Comparison of ENCODE assay signal across 22 cellular contexts in the genomic region with DNA sequence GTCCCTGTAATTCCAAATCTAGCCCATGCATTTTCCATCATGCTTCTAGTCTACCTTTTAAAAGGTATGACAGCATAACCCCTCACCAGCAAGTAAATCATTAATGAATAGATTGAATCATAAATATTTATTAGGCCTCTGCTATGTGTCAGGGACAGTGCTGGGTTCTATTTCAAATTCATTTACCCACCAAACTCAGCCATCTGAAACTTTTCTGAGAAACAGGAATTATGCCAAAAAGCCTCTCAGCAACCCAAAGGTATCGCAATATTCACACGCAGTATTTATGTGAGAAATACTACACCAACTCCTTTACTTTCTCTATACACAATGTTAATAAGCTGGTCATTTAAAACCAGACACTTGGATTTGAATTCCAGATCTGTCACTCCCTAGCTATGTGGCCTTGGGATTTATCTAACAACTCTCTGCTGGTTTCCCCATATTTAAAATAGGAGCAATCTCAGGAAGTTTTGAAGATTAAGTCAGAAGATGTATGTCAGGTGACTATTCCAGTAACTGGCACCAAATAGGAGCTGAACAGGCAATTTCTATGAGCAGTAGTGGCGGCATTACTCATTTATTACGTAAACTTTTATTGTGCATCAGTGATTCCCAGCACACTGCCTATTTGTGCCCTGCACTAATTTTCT.
DNase-seq lines count a peak whose midpoint lies in the region; ATAC-seq and TF ChIP-seq lines count a peak whose summit lies in the region.
"Had no signal": no experiment of that assay in that cellular context is flagged by ENCODE, and none has a peak within 500 bp of the region (broad histone marks: within the 10 kb centered on the region; RNA-seq: fewer than 3 reads in every experiment).

No MANE protein-coding gene starts in this region.

- no peak overlapping the region for H3K23ac ChIP-seq in mesenchymal stem cell (ENCODE audit: low read length in 2 of 2)

- no peak overlapping the region for H2BK12ac ChIP-seq in mesenchymal stem cell (ENCODE audit: low read length in 2 of 2)

- POLR2A ChIA-PET in PC-3 (lab: Charles Lee; ENCODE audit: unreplicated experiment) = no interaction called here

- no peak overlapping the region for H2AFZ ChIP-seq in PC-3 (ENCODE audit: low read length)
- H2AFZ ChIP-seq in mesenchymal stem cell (ENCODE audit: low read depth, low read length) = no peak overlapping the region

- no peaks in the 10 kb centered on the region for H3K9me2 ChIP-seq in PC-3 (replicated peaks; ENCODE audit: low read length)

- H2AK5ac ChIP-seq in mesenchymal stem cell (ENCODE audit: low read length, severe bottlenecking) = no peak overlapping the region

- H4K8ac ChIP-seq in mesenchymal stem cell (ENCODE audit: low read length) = no peak overlapping the region

- H3K4me3 ChIP-seq in PC-3 (ENCODE audit: low read length) (no peak overlapping the region), mesenchymal stem cell (ENCODE audit: insufficient read depth in 1 of 2, low read depth in 1 of 2, low read length in 2 of 2) (no peak overlapping the region), ovary (no peak overlapping the region)
- H3K4me3 ChIP-seq: dorsolateral prefrontal cortex, left lung, SJSA1 had no signal

- no peak overlapping the region for H2BK5ac ChIP-seq in mesenchymal stem cell (ENCODE audit: low read depth, low read length, poor library complexity, severe bottlenecking)

- no peaks in the 10 kb centered on the region for H3K79me2 ChIP-seq in PC-3 (ENCODE audit: low read length)

- no peak overlapping the region for H3K18ac ChIP-seq in mesenchymal stem cell (ENCODE audit: low read depth in 1 of 2, low read length in 2 of 2)

- 91% methylated on average over 4 of the region's 4 CpGs for WGBS in mesenchymal stem cell
- 44 to 60% (median 54%) methylated on average over 4 of the region's 4 CpGs for WGBS in ovary, 3 donors

- H3K27ac Mint-ChIP-seq in stimulated activated effector memory CD8-positive, alpha-beta T cell treated with anti-CD3 and anti-CD28 coated beads, Interleukin-12 subunit alpha, Interleukin-12 subunit beta, amount 100 ng/mL, for 72 hours = no peak overlapping the region
- H3K27ac Mint-ChIP-seq: CD4-positive, CD25-positive, alpha-beta regulatory T cell had no signal

- peak; percentile 61 for DNase-seq in Caki2 (ENCODE audit: low read depth)
- peak; percentile 11 for DNase-seq in PC-3
- peak; percentile 34 for DNase-seq in mesenchymal stem cell
- no peak for DNase-seq in stimulated activated effector memory CD8-positive, alpha-beta T cell treated with anti-CD3 and anti-CD28 coated beads, Interleukin-12 subunit alpha, Interleukin-12 subunit beta, amount 100 ng/mL, for 72 hours (ENCODE audit: low spot score in 2 of 2)
- no peak for DNase-seq in UCSD-AML1 (lab: John Stamatoyannopoulos, UW; ENCODE audit: unreplicated experiment)
- DNase-seq in ovary = no peak
- no peak for DNase-seq in LoVo (ENCODE audit: low spot score)
- DNase-seq: activated CD4-positive, alpha-beta T cell treated with anti-CD3 and anti-CD28 coated beads, Interleukin-2, amount 50 U/mL, for 1 hour; activated CD8-positive, alpha-beta memory T cell treated with anti-CD3 and anti-CD28 coated beads, Interleukin-2, amount 50 U/mL, for 48 hours; activated effector memory CD4-positive, alpha-beta T cell treated with Interleukin-2 at 50 U/mL for 16 hours; CD4-positive, CD25-positive, alpha-beta regulatory T cell; central memory CD4-positive, alpha-beta T cell; DMS 273 treated with DMSO at 0.1 percent for 48 hours; dorsolateral prefrontal cortex; left lung; NCI-H1048; NCI-H2081; stimulated activated CD4-positive, alpha-beta T cell treated with anti-CD3 and anti-CD28 coated beads, Interleukin-12 subunit alpha, Interleukin-12 subunit beta, amount 100 ng/mL, for 4 hours; WERI-Rb-1 had no signal

- H3K9ac ChIP-seq in PC-3 (ENCODE audit: low read length) (no peak overlapping the region), mesenchymal stem cell (ENCODE audit: low read length) (no peak overlapping the region)

- in situ Hi-C loops in Caki2 (cut with HindIII; ENCODE audit: low pct_unique_long_range_greater_than_20kb, low sequenced_read_pairs) = no loop called here

- no TSS peak for BruUV-seq in PC-3 (replicated peaks; lab: Mats Ljungman, UMichigan)

- TF ChIP-seq CTCF in PC-3 (conservative IDR thresholded peaks at IDR 0.05; ENCODE audit: low read depth, low read length) (no peak), ovary (IDR thresholded peaks at IDR 0.05) (no peak)

- H4K20me1 ChIP-seq in PC-3 (ENCODE audit: low read length) = no peaks in the 10 kb centered on the region

- H3K36me3 Mint-ChIP-seq in stimulated activated effector memory CD8-positive, alpha-beta T cell treated with anti-CD3 and anti-CD28 coated beads, Interleukin-12 subunit alpha, Interleukin-12 subunit beta, amount 100 ng/mL, for 72 hours = no peaks in the 10 kb centered on the region
- H3K36me3 Mint-ChIP-seq: CD4-positive, CD25-positive, alpha-beta regulatory T cell had no signal

- no peak overlapping the region for H4K91ac ChIP-seq in mesenchymal stem cell (ENCODE audit: low read length)

- CTCF ChIA-PET in PC-3 (lab: Charles Lee) = no interaction called here

- no peaks in the 10 kb centered on the region for H3K36me3 ChIP-seq in PC-3 (ENCODE audit: low read depth, low read length)
- H3K36me3 ChIP-seq in mesenchymal stem cell (ENCODE audit: control insufficient read depth in 1 of 2, insufficient read depth in 2 of 2, low read depth in 1 of 2, low read length in 2 of 2) = no peaks in the 10 kb centered on the region
- H3K36me3 ChIP-seq in ovary = no peaks in the 10 kb centered on the region
- H3K36me3 ChIP-seq: left lung, SJSA1, WERI-Rb-1 had no signal

- H3K4me1 Mint-ChIP-seq in stimulated activated effector memory CD8-positive, alpha-beta T cell treated with anti-CD3 and anti-CD28 coated beads, Interleukin-12 subunit alpha, Interleukin-12 subunit beta, amount 100 ng/mL, for 72 hours = no peaks in the 10 kb centered on the region
- H3K4me1 Mint-ChIP-seq: CD4-positive, CD25-positive, alpha-beta regulatory T cell had no signal

- no peak overlapping the region for H3K4me3 Mint-ChIP-seq in stimulated activated effector memory CD8-positive, alpha-beta T cell treated with anti-CD3 and anti-CD28 coated beads, Interleukin-12 subunit alpha, Interleukin-12 subunit beta, amount 100 ng/mL, for 72 hours
- H3K4me3 Mint-ChIP-seq: CD4-positive, CD25-positive, alpha-beta regulatory T cell had no signal

- no peaks in the 10 kb centered on the region for H3K79me1 ChIP-seq in mesenchymal stem cell (replicated peaks; ENCODE audit: low read length, poor library complexity, severe bottlenecking)

- intact Hi-C loops in PC-3 (cut with micrococcal nuclease) = no loop called here
- intact Hi-C loops in ovary (cut with DNase I) = loop anchor here in 1 of 4 donors (10.0 kb wide), 1 partner anchor 185 kb away; no protein-coding TSS in a partner anchor

- H3K4me1 ChIP-seq in PC-3 (ENCODE audit: insufficient read depth, low read length) (peaks cover 8% of the 10 kb centered on the region), mesenchymal stem cell (ENCODE audit: control insufficient read depth, insufficient read depth, low read depth, low read length) (peaks cover 2% of the 10 kb centered on the region), ovary (ENCODE audit: insufficient read depth) (peaks cover 13% of the 10 kb centered on the region)
- H3K4me1 ChIP-seq: left lung had no signal

- H3K4me2 ChIP-seq in PC-3 (ENCODE audit: low read length) (no peak overlapping the region), mesenchymal stem cell (ENCODE audit: low read length, poor library complexity, severe bottlenecking) (no peak overlapping the region)

- no peak for TF ChIP-seq POLR2A in ovary (IDR thresholded peaks at IDR 0.05)

- ATAC-seq in PC-3 = no peak
- peak; percentile 33 for ATAC-seq in esophagus mucosa
- no peak for ATAC-seq in stimulated activated effector memory CD8-positive, alpha-beta T cell treated with anti-CD3 and anti-CD28 coated beads, Interleukin-12 subunit alpha, Interleukin-12 subunit beta, amount 100 ng/mL, for 72 hours
- ATAC-seq: left lung had no signal

- peaks cover 3% of the 10 kb centered on the region for H3K9me3 Mint-ChIP-seq in stimulated activated effector memory CD8-positive, alpha-beta T cell treated with anti-CD3 and anti-CD28 coated beads, Interleukin-12 subunit alpha, Interleukin-12 subunit beta, amount 100 ng/mL, for 72 hours

- H2BK120ac ChIP-seq in mesenchymal stem cell (ENCODE audit: low read depth, low read length) = no peak overlapping the region

- H3K4ac ChIP-seq in mesenchymal stem cell (ENCODE audit: low read depth in 1 of 2, low read length in 2 of 2) = no peak overlapping the region

- no peak for TF ChIP-seq EP300 in ovary (IDR thresholded peaks at IDR 0.05)

- H3K27me3 ChIP-seq in PC-3 (ENCODE audit: low read length) (peaks cover 41% of the 10 kb centered on the region), mesenchymal stem cell (ENCODE audit: control insufficient read depth in 1 of 2, insufficient read depth in 1 of 2, low read length in 2 of 2) (no peaks in the 10 kb centered on the region), ovary (no peaks in the 10 kb centered on the region)
- H3K27me3 ChIP-seq: left lung, SJSA1 had no signal

- H3K27ac ChIP-seq in PC-3 (ENCODE audit: low read length) (no peak overlapping the region), mesenchymal stem cell (ENCODE audit: low read length, poor library complexity, severe bottlenecking) (no peak overlapping the region), ovary (no peak overlapping the region)
- H3K27ac ChIP-seq: dorsolateral prefrontal cortex, epithelial cell of prostate, left lung, SJSA1, WERI-Rb-1 had no signal

- no peak overlapping the region for H3K14ac ChIP-seq in mesenchymal stem cell (ENCODE audit: low read length in 2 of 2)

- no peak overlapping the region for H2BK15ac ChIP-seq in mesenchymal stem cell (ENCODE audit: low read depth, poor library complexity, severe bottlenecking)

- H3K9me3 ChIP-seq in PC-3 (ENCODE audit: low read length) = no peaks in the 10 kb centered on the region
- H3K9me3 ChIP-seq in mesenchymal stem cell (ENCODE audit: control insufficient read depth, low read length) = no peaks in the 10 kb centered on the region
- no peaks in the 10 kb centered on the region for H3K9me3 ChIP-seq in ovary
- H3K9me3 ChIP-seq: left lung, SJSA1 had no signal

- no peaks in the 10 kb centered on the region for H3F3A ChIP-seq in PC-3 (ENCODE audit: low read length, unreplicated experiment)

Comparison
In these comparisons a context has a peak if more than half of its experiments do, and no peak if none do; other contexts are left out.
1. DNase-seq: peak in Caki2 (single experiment), PC-3 (single experiment) and mesenchymal stem cell (single experiment); none in stimulated activated effector memory CD8-positive, alpha-beta T cell treated with anti-CD3 and anti-CD28 coated beads, Interleukin-12 subunit alpha, Interleukin-12 subunit beta, amount 100 ng/mL, for 72 hours (0 of 2), UCSD-AML1 (single experiment), ovary (0 of 5) and LoVo (single experiment).